In the genomic region with DNA sequence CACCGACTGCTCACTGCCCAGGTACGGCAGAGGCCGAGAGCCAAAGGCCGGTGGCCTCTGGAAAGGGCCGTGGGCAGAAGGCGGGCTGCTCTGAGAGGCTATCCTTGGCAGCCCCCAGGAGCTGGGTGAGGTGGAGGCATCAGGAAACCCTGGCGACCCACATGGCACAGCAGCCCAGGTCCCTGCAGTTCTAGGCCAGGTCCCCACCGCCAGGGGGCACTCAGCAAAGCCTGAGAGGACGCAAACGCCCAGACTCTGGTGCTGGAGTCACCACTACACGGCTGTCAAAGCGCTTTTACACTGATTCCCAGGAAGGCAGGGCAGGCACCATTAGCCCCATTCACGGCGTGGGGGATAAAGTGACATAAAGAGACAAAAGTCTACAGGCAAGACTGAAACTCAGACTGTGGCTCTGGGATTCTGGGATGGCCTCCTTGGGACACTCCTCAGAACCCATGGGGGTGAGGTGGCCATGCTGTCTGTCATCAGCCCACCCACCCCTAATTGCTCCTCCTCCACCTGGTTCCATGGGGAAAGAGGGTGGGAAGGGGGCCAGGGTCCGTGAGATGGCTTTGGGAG, we compare ENCODE assay signal across 8 cellular contexts. TPM values are rescaled to one million over a fixed set of nuclear protein-coding genes. Genes with fewer than 3 reads are reported as not detected.
DNase-seq lines count a peak whose midpoint lies in the region; ATAC-seq and FAIRE-seq lines count a peak whose summit lies in the region.

No MANE protein-coding gene starts in this region.

- H3K36me3 Mint-ChIP-seq in naive B cell, result no peaks in the 10 kb centered on the region

- DNase-seq in HUDEP-2 (lab: John Stamatoyannopoulos, UW; ENCODE audit: unreplicated experiment in 76 of 76), result peak in 72 of 76 experiments; percentile 14 to 88 (median 71)
- peak; percentile 89 for DNase-seq in OCI-M1 (lab: John Stamatoyannopoulos, UW)
- peak; percentile 86 for DNase-seq in activated T-cell treated with anti-CD3 and anti-CD28 coated beads for 4 hours
- peak; percentile 70 for DNase-seq in naive B cell
- peak; percentile 80 for DNase-seq in stimulated activated CD8-positive, alpha-beta memory T cell treated with anti-CD3 and anti-CD28 coated beads, Interleukin-7, amount 100 ng/mL, for 24 hours (ENCODE audit: low read depth)

- H3K4me1 Mint-ChIP-seq in naive B cell, result peaks cover 21 to 25% (median 24%) of the 10 kb centered on the region in 3 donors

- ATAC-seq in esophagus mucosa, result peak; percentile 41
- peak; percentile 74 to 75 for ATAC-seq in naive B cell (ENCODE audit: low read depth in 2 of 2)
- ATAC-seq in HG03442 (IDR thresholded peaks at IDR 0.05; ENCODE audit: unreplicated experiment), result no peak

- H3K4me3 Mint-ChIP-seq in naive B cell, result peak overlapping the region in 5 of 8 donors; percentile 18 to 76 (median 57)

- peaks cover 19 to 58% (median 42%) of the 10 kb centered on the region in 3 donors for H3K27me3 Mint-ChIP-seq in naive B cell

- H3K27ac Mint-ChIP-seq in naive B cell, result no peak overlapping the region

- peak; percentile 92 for FAIRE-seq in G401.6 (lab: Jason Lieb, UNC)

- H3K9me3 Mint-ChIP-seq in naive B cell, result no peaks in the 10 kb centered on the region

RNA-seq across cellular contexts. Expression of gene PLEKHG5, which starts 4.9 kb away (rescaled TPM):
- 24.4 TPM for total RNA-seq in esophagus mucosa
- not detected for polyA plus RNA-seq in naive B cell (ENCODE audit: low read depth in 6 of 6)

RNA-seq across cellular contexts. Expression of gene TNFRSF25, which starts 20.5 kb away (rescaled TPM):
- total RNA-seq in esophagus mucosa, result 13.1 TPM
- under 1 TPM in 2 of 6 donors, not detected in 4; 0.28 to 0.68 TPM for polyA plus RNA-seq in naive B cell (ENCODE audit: low read depth in 6 of 6)
